In genomic region chr14:90277581-90278198, GRCh38 we compare ENCODE assay signal across 1 cellular context.
TF ChIP-seq lines count a peak whose summit lies in the region.

No MANE protein-coding gene starts in this region.

TF ChIP-seq in H1, 55 proteins besides CTCF, POLR2A, EP300 and RAD21:
- no peak for TF ChIP-seq SAP30 (IDR thresholded peaks at IDR 0.05; ENCODE audit: insufficient read depth, insufficient replicate concordance, low read length)
- no peak for TF ChIP-seq BACH1 (IDR thresholded peaks at IDR 0.05; ENCODE audit: low read length)
- no peak for TF ChIP-seq POLR2AphosphoS5 (IDR thresholded peaks at IDR 0.05; ENCODE audit: low read depth, low read length)
- TF ChIP-seq CHD1 (IDR thresholded peaks at IDR 0.05; ENCODE audit: low read depth, low read length) = no peak
- TF ChIP-seq RXRA (IDR thresholded peaks at IDR 0.05; ENCODE audit: insufficient read depth, low read depth, low read length) = no peak
- no peak for TF ChIP-seq SP1 (IDR thresholded peaks at IDR 0.05; ENCODE audit: low read depth, low read length)
- no peak for TF ChIP-seq EGR1 (IDR thresholded peaks at IDR 0.05; ENCODE audit: borderline replicate concordance, low read depth, low read length)
- TF ChIP-seq SP2 (IDR thresholded peaks at IDR 0.05; ENCODE audit: low read length) = no peak
- TF ChIP-seq NRF1 (IDR thresholded peaks at IDR 0.05; ENCODE audit: low read depth, low read length) = no peak
- no peak for TF ChIP-seq BCL11A (IDR thresholded peaks at IDR 0.05; ENCODE audit: low read depth in 2 of 2, low read length in 2 of 2)
- no peak for TF ChIP-seq TAF1 (IDR thresholded peaks at IDR 0.05; ENCODE audit: low read depth, low read length)
- TF ChIP-seq BRCA1 (IDR thresholded peaks at IDR 0.05; ENCODE audit: low read depth, low read length) = no peak
- TF ChIP-seq SIRT6 (IDR thresholded peaks at IDR 0.05; ENCODE audit: low read length) = no peak
- no peak for TF ChIP-seq ZNF274 (IDR thresholded peaks at IDR 0.05; ENCODE audit: borderline replicate concordance, extremely low read depth, low read length)
- no peak for TF ChIP-seq TBP (IDR thresholded peaks at IDR 0.05; ENCODE audit: low read depth, low read length)
- no peak for TF ChIP-seq RBBP5 (IDR thresholded peaks at IDR 0.05; ENCODE audit: borderline replicate concordance, low read depth, low read length)
